Comparison of ENCODE assay signal across 20 cellular contexts in genomic region chr10:70694410-70695179, GRCh38. TPM values are rescaled to one million over a fixed set of nuclear protein-coding genes. Genes with fewer than 3 reads are reported as not detected.
DNase-seq lines count a peak whose midpoint lies in the region; ATAC-seq and TF ChIP-seq lines count a peak whose summit lies in the region.
"Had no signal": no experiment of that assay in that cellular context is flagged by ENCODE, and none has a peak within 500 bp of the region (broad histone marks: within the 10 kb centered on the region; RNA-seq: fewer than 3 reads in every experiment).

No MANE protein-coding gene starts in this region.

- H3K4me3 ChIP-seq in astrocyte of the spinal cord (ENCODE audit: low read depth, low read length) (no peak overlapping the region), aorta (ENCODE audit: low read length in 2 of 2) (no peak overlapping the region)
- H3K4me3 ChIP-seq: breast epithelium, neural progenitor cell, thoracic aorta had no signal

- no peaks in the 10 kb centered on the region for H3K4me1 ChIP-seq in aorta (ENCODE audit: control insufficient read depth in 1 of 2, insufficient read depth in 2 of 2, low read length in 2 of 2)

- TF ChIP-seq CTCF in astrocyte of the spinal cord (IDR thresholded peaks at IDR 0.05; ENCODE audit: low read depth, low read length), result no peak

- intact Hi-C loops in left ventricle myocardium superior (cut with micrococcal nuclease) (no loop called here), aorta (cut with DNase I) (no loop called here)

- no peaks in the 10 kb centered on the region for H3K9me3 ChIP-seq in aorta (ENCODE audit: control insufficient read depth, low read length)
- H3K9me3 ChIP-seq: breast epithelium, thoracic aorta had no signal

- WGBS in aorta, 2 donors, result 59 to 68% methylated on average over 7 of the region's 7 CpGs

- ATAC-seq in left ventricle myocardium superior, result peak; percentile 73
- ATAC-seq in aorta (ENCODE audit: low FRiP score), result peak; percentile 30
- no peak for ATAC-seq in HG03025 (IDR thresholded peaks at IDR 0.05; ENCODE audit: low FRiP score, unreplicated experiment)
- ATAC-seq in HG02678 (IDR thresholded peaks at IDR 0.05; ENCODE audit: unreplicated experiment), result no peak
- ATAC-seq: HepG2 had no signal

- H3K27ac ChIP-seq in aorta (ENCODE audit: low read depth in 1 of 2, low read length in 2 of 2), result no peak overlapping the region
- H3K27ac ChIP-seq: 22Rv1, breast epithelium, neural progenitor cell, thoracic aorta had no signal

- in situ Hi-C loops in astrocyte of the spinal cord (cut with HindIII; ENCODE audit: low sequenced_read_pairs), result no loop called here

- H3K27me3 ChIP-seq in aorta (ENCODE audit: control insufficient read depth in 1 of 2, insufficient read depth in 2 of 2, low read length in 1 of 2), result no peaks in the 10 kb centered on the region
- H3K27me3 ChIP-seq: breast epithelium, neural progenitor cell had no signal

- no peaks in the 10 kb centered on the region for H3K36me3 ChIP-seq in aorta (ENCODE audit: control insufficient read depth in 1 of 2, insufficient read depth in 2 of 2, low read length in 1 of 2)
- H3K36me3 ChIP-seq: breast epithelium, neural progenitor cell, thoracic aorta had no signal

- DNase-seq in NCI-H1092 treated with DMSO at 0.1 percent for 48 hours (lab: John Stamatoyannopoulos, UW) (peak; percentile 15), NCI-H1092 (lab: John Stamatoyannopoulos, UW) (no peak), astrocyte of the spinal cord (ENCODE audit: low read depth, low spot score) (peak; percentile 64), left ventricle myocardium superior (no peak), aorta (no peak), OCI-M1 (lab: John Stamatoyannopoulos, UW) (no peak)
- DNase-seq: activated CD4-positive, CD25-positive, alpha-beta regulatory T cell; activated gamma-delta T cell; effector CD8-positive, alpha-beta T cell; H7; MV-4-11; NCI-H2171; stimulated activated CD4-positive, alpha-beta T cell treated with anti-CD3 and anti-CD28 coated beads, Interleukin-2, amount 100 ng/mL, for 24 hours had no signal

RNA-seq across cellular contexts. Expression of gene ADAMTS14, which starts 22.3 kb away (rescaled TPM):
- 0.10 TPM for total RNA-seq in left ventricle myocardium superior
- 1 to 10 TPM in 1 of 2 donors, under 1 TPM in 1; 0.62 to 2.4 TPM for total RNA-seq in aorta
- under 1 TPM; 0.08 to 0.13 TPM for polyA plus RNA-seq in aorta

Comparison
In these comparisons a context has a peak if more than half of its experiments do, and no peak if none do; other contexts are left out.
1. DNase-seq: peak in NCI-H1092 treated with DMSO at 0.1 percent for 48 hours (single experiment) and astrocyte of the spinal cord (single experiment); none in NCI-H1092 (single experiment), left ventricle myocardium superior (single experiment), aorta (0 of 2) and OCI-M1 (single experiment).
2. ATAC-seq: peak in left ventricle myocardium superior (single experiment) and aorta (single experiment); none in HG03025 (single experiment) and HG02678 (single experiment).